In the genomic region with DNA sequence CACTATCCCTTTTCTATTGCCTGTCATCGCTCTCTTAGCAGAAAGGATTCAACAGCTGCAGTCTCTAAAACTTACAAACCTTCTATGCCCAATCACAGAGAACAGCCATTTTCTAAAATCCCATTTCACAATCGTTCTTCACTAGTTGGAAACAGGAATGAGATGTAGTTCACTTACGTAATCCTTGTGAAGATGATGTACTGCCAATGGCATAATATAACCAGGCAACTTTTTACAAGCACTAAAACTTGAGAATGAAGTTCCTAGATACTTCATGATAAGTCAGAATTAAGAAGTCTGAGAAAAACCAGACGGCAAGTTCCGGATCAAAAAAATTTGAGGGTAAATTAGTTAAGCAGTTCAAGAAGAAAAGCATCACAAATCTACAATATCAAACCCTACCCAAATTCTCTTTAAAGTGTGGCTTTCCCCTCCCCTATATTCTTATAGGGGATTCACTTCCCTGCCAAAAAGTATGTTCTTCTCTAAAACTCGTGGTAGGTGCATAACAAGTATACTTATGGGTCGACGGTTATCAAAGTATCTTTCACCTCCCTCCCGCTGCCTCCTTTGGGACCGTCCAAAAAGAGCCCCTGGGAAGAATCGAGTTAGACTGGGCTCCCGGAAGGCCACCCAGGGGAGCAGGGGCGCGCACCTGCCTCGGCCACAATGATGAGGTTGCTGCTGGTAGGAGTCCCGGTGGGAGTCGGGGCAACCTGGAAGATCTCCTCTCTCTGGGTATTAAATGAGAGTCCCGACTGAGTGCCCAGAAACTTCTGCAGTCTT, we compare ENCODE assay signal across 8 cellular contexts. TPM values are rescaled to one million over a fixed set of nuclear protein-coding genes. Genes with fewer than 3 reads are reported as not detected.
DNase-seq lines count a peak whose midpoint lies in the region; ATAC-seq and TF ChIP-seq lines count a peak whose summit lies in the region.

No MANE protein-coding gene starts in this region.

- POLR2A ChIA-PET in CD8-positive, alpha-beta T cell (lab: Charles Lee) = interaction anchor here (0.6 kb wide), 1 partner anchor 56 kb away, joined by 3 read pairs; the partner anchor contains the start of genes AASDHPPT and KBTBD3

- no peaks in the 10 kb centered on the region for H3K9me3 Mint-ChIP-seq in CD8-positive, alpha-beta T cell

- H3K4me3 ChIP-seq in CD8-positive, alpha-beta T cell (ENCODE audit: low read depth, low read length) = peak overlapping the region; percentile 74
- H3K4me3 ChIP-seq in WI38 (ENCODE audit: low read depth, low read length) (peak overlapping the region; percentile 91), cardiac muscle cell (peak overlapping the region; percentile 81)

- peaks cover 24% of the 10 kb centered on the region for H3K4me1 ChIP-seq in CD8-positive, alpha-beta T cell (ENCODE audit: insufficient read depth, low read length)
- H3K4me1 ChIP-seq in cardiac muscle cell (ENCODE audit: low read depth) = peaks cover 15% of the 10 kb centered on the region

- peak overlapping the region; percentile 99 for H3K4me3 Mint-ChIP-seq in CD8-positive, alpha-beta T cell

- no peak for ATAC-seq in CD8-positive, alpha-beta T cell
- peak; percentile 13 for ATAC-seq in GM19452 (IDR thresholded peaks at IDR 0.05; ENCODE audit: unreplicated experiment)
- peak; percentile 6 for ATAC-seq in HG03520 (IDR thresholded peaks at IDR 0.05; ENCODE audit: unreplicated experiment)

- H3K27me3 ChIP-seq in CD8-positive, alpha-beta T cell (ENCODE audit: insufficient read depth, low read length) = no peaks in the 10 kb centered on the region
- no peaks in the 10 kb centered on the region for H3K27me3 ChIP-seq in cardiac muscle cell

- H3K36me3 Mint-ChIP-seq in CD8-positive, alpha-beta T cell = peaks cover 11% of the 10 kb centered on the region

- CTCF ChIA-PET in CD8-positive, alpha-beta T cell (lab: Charles Lee) = no interaction called here

- H3K27ac Mint-ChIP-seq in CD8-positive, alpha-beta T cell = peak overlapping the region; percentile 93

- no peaks in the 10 kb centered on the region for H3K9me3 ChIP-seq in CD8-positive, alpha-beta T cell (ENCODE audit: low read length)
- no peaks in the 10 kb centered on the region for H3K9me3 ChIP-seq in cardiac muscle cell (ENCODE audit: low read depth)

- H3K36me3 ChIP-seq in CD8-positive, alpha-beta T cell (ENCODE audit: insufficient read depth, low read length) = no peaks in the 10 kb centered on the region
- no peaks in the 10 kb centered on the region for H3K36me3 ChIP-seq in cardiac muscle cell

- intact Hi-C loops in CD8-positive, alpha-beta T cell (cut with DNase I, micrococcal nuclease) = loop anchor here in 1 of 2 experiments (5.0 kb wide), 1 partner anchor 1546 kb away; the partner anchor contains the start of gene ALKBH8

- peak overlapping the region; percentile 47 for H3K27ac ChIP-seq in CD8-positive, alpha-beta T cell (ENCODE audit: low read depth, low read length)
- peak overlapping the region; percentile 67 for H3K27ac ChIP-seq in cardiac muscle cell

- no peak for TF ChIP-seq CTCF in CD8-positive, alpha-beta T cell (IDR thresholded peaks at IDR 0.05)
- TF ChIP-seq CTCF in WI38 (IDR thresholded peaks at IDR 0.05; ENCODE audit: low read depth, low read length) (no peak), cardiac muscle cell (IDR thresholded peaks at IDR 0.05; ENCODE audit: low read depth, low read length) (no peak)

- peaks cover 56% of the 10 kb centered on the region for H3K4me1 Mint-ChIP-seq in CD8-positive, alpha-beta T cell (ENCODE audit: low read depth)

- DNase-seq in CD8-positive, alpha-beta T cell = no peak
- DNase-seq in cardiac muscle cell (ENCODE audit: low read depth in 1 of 2, low spot score in 1 of 2) (peak in 1 of 2 donors; percentile 60), renal cortical epithelial cell (ENCODE audit: low read depth) (peak; percentile 51), nucleus accumbens (lab: John Stamatoyannopoulos, UW) (no peak), mesenteric fat pad (ENCODE audit: low spot score) (no peak)

- H3K27me3 Mint-ChIP-seq in CD8-positive, alpha-beta T cell (ENCODE audit: low read depth) = no peaks in the 10 kb centered on the region

RNA-seq across cellular contexts. Expression of gene MSANTD4, which starts 0.7 kb away (rescaled TPM):
- 1 to 10 TPM; 4.9 to 5.5 TPM for total RNA-seq in CD8-positive, alpha-beta T cell
- 25.8 and 27.5 TPM in 2 replicates for total RNA-seq in cardiac muscle cell
- 15.5 and 16.0 TPM in 2 replicates for polyA plus RNA-seq in cardiac muscle cell
- 48.1 and 66.2 TPM in 2 replicates for total RNA-seq in renal cortical epithelial cell
- 13.3 TPM for total RNA-seq in mesenteric fat pad

RNA-seq across cellular contexts. Expression of gene KBTBD3, which starts 55.8 kb away (rescaled TPM):
- total RNA-seq in CD8-positive, alpha-beta T cell = 1 to 10 TPM; 3.3 to 6.7 TPM
- total RNA-seq in cardiac muscle cell (4.9 and 7.1 TPM in 2 replicates), renal cortical epithelial cell (4.5 and 11.9 TPM in 2 replicates), mesenteric fat pad (3.1 TPM)
- polyA plus RNA-seq in cardiac muscle cell = 16.8 and 21.8 TPM in 2 replicates

RNA-seq across cellular contexts. Expression of gene AASDHPPT, which starts 56.1 kb away (rescaled TPM):
- 10 to 100 TPM; 16.1 to 21.3 TPM for total RNA-seq in CD8-positive, alpha-beta T cell
- total RNA-seq in cardiac muscle cell (81.0 and 106 TPM in 2 replicates), renal cortical epithelial cell (63.9 and 81.7 TPM in 2 replicates), mesenteric fat pad (21.9 TPM)
- polyA plus RNA-seq in cardiac muscle cell = 93.4 and 109 TPM in 2 replicates
